18 cellular contexts compared by ENCODE assay signal in the genomic region with DNA sequence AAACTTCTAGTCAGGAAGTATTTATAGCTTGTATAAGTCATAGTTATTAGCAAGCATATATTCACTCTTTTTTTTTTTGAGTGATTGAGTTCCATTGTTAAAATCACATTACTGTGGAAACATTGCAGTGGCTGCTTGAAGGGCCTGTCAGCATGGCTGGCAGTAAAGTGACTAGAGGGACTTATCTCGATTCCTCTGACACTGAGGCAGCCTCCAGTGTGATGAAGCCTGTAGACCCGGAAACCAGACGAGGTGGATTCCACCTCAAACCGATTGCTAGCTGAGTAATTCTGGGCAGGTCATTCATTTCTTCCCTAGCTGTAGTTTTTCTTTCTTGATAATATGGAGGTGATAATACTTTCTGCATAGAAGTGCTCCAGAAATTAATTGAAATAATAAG.
"Had no signal": no experiment of that assay in that cellular context is flagged by ENCODE, and none has a peak within 500 bp of the region (broad histone marks: within the 10 kb centered on the region; RNA-seq: fewer than 3 reads in every experiment).

No MANE protein-coding gene starts in this region.

- H3K36me3 Mint-ChIP-seq: mesothelial cell of epicardium had no signal

- H3K27ac ChIP-seq: coronary artery, dorsolateral prefrontal cortex, esophagus muscularis mucosa, foreskin keratinocyte, gastroesophageal sphincter, heart left ventricle, hepatocyte, left lung, lower lobe of right lung had no signal

- H3K9me3 Mint-ChIP-seq: mesothelial cell of epicardium had no signal

- H3K27ac Mint-ChIP-seq: mesothelial cell of epicardium, naive B cell had no signal

- H3K4me3 Mint-ChIP-seq: mesothelial cell of epicardium had no signal

- H3K4me3 ChIP-seq: coronary artery, dorsolateral prefrontal cortex, esophagus muscularis mucosa, gastroesophageal sphincter, heart left ventricle, hepatocyte, left lung, lower lobe of right lung, mucosa of descending colon had no signal

- ATAC-seq: foreskin keratinocyte, gastroesophageal sphincter, heart left ventricle, left cardiac atrium, left lung, left ventricle myocardium superior, lower lobe of right lung, mucosa of descending colon had no signal

- DNase-seq: dermis blood vessel endothelial cell; dorsolateral prefrontal cortex; effector CD4-positive, alpha-beta T cell; effector memory CD4-positive, alpha-beta T cell; foreskin keratinocyte; heart left ventricle; left cardiac atrium; left lung; left ventricle myocardium superior; lower lobe of right lung; mesenchymal stem cell; mucosa of descending colon; naive B cell had no signal
